In the genomic region with DNA sequence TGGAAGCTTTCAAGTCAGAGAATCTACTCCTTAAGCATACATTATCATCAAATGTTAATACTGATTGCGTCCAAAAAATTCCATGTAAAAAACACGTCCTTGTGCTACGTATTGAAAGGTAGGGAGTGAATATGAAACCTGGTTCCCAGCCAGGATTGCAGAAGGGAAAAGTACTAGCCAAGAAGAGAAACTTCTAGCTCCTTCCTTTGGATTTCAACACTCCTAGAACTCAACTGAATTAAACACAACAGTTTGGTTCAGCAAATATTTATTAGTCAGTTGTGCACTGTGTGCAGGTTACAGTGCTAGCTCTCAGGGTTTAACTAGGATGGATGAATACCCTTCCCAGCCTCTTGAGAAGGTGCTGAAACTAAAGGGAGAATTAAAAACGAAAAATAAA, we compare ENCODE assay signal across 25 cellular contexts. TPM values are rescaled to one million over a fixed set of nuclear protein-coding genes. Genes with fewer than 3 reads are reported as not detected.
A peak's percentile ranks its signal among the peaks of the same experiment; 100 is the strongest.
DNase-seq lines count a peak whose midpoint lies in the region; ATAC-seq and TF ChIP-seq lines count a peak whose summit lies in the region.
"Had no signal": no experiment of that assay in that cellular context is flagged by ENCODE, and none has a peak within 500 bp of the region (broad histone marks: within the 10 kb centered on the region; RNA-seq: fewer than 3 reads in every experiment).

No MANE protein-coding gene starts in this region.

- TF ChIP-seq POLR2A in IMR-90 (IDR thresholded peaks at IDR 0.05; ENCODE audit: low read depth, low read length): no peak
- TF ChIP-seq POLR2A in prostate gland (IDR thresholded peaks at IDR 0.05): no peak

- H3K4me3 Mint-ChIP-seq in MCF 10A (ENCODE audit: unreplicated experiment) (no peak overlapping the region), nephron progenitor cell (no peak overlapping the region)
- H3K4me3 Mint-ChIP-seq: activated naive CD8-positive, alpha-beta T cell; CD8-positive, alpha-beta memory T cell; HFFc6; IgD-negative memory B cell; natural killer cell treated with Interleukin-12 subunit alpha and Interleukin-12 subunit beta and Interleukin-15 and Interleukin-18, amount 100 ng/mL, for 72 hours had no signal

- H3K27me3 ChIP-seq in IMR-90 (ENCODE audit: control insufficient read depth, insufficient read depth, low read length) (peaks cover 10% of the 10 kb centered on the region), prostate gland (replicated peaks; ENCODE audit: insufficient read depth) (no peaks in the 10 kb centered on the region)
- H3K27me3 ChIP-seq: MG63, thyroid gland had no signal

- H3K23ac ChIP-seq in IMR-90 (ENCODE audit: low read depth, low read length): no peak overlapping the region

- intact Hi-C loops in IMR-90 (cut with micrococcal nuclease) (no loop called here), MCF 10A (cut with micrococcal nuclease) (no loop called here), prostate gland (cut with DNase I) (no loop called here)

- H3K4me1 Mint-ChIP-seq in MCF 10A (ENCODE audit: insufficient read depth, unreplicated experiment): peaks cover 5% of the 10 kb centered on the region
- peaks cover 2% of the 10 kb centered on the region for H3K4me1 Mint-ChIP-seq in nephron progenitor cell
- H3K4me1 Mint-ChIP-seq: IgD-negative memory B cell had no signal

- H3K56ac ChIP-seq in IMR-90 (ENCODE audit: extremely low read depth, insufficient read depth, low read length): no peak overlapping the region

- no peak overlapping the region; a peak in 2 of 4 replicates for H4K8ac ChIP-seq in IMR-90 (ENCODE audit: low read depth in 2 of 2, low read length in 2 of 2)

- H3K9me3 Mint-ChIP-seq in MCF 10A (ENCODE audit: unreplicated experiment): no peaks in the 10 kb centered on the region
- no peaks in the 10 kb centered on the region for H3K9me3 Mint-ChIP-seq in nephron progenitor cell
- H3K9me3 Mint-ChIP-seq: brain; CD8-positive, alpha-beta memory T cell; HFFc6; natural killer cell treated with Interleukin-12 subunit alpha and Interleukin-12 subunit beta and Interleukin-15 and Interleukin-18, amount 100 ng/mL, for 72 hours had no signal

- H2AK9ac ChIP-seq in IMR-90 (replicated peaks; ENCODE audit: low read depth, low read length, poor library complexity): no peak overlapping the region

- H3K4me1 ChIP-seq in IMR-90 (ENCODE audit: control insufficient read depth, insufficient read depth, low read length): peaks cover 12% of the 10 kb centered on the region; the same call in 1 of the 2 replicates
- H3K4me1 ChIP-seq in prostate gland (replicated peaks): peaks cover 7% of the 10 kb centered on the region
- H3K4me1 ChIP-seq: thyroid gland had no signal

- DNase-seq in IMR-90 (peak; percentile 22), MCF 10A (ENCODE audit: unreplicated experiment) (peak; percentile 68), fibroblast of pulmonary artery (ENCODE audit: low read depth) (peak; percentile 62), prostate gland (ENCODE audit: low spot score) (peak; percentile 67), nephron progenitor cell (no peak)
- DNase-seq: activated CD4-positive, alpha-beta T cell treated with anti-CD3 and anti-CD28 coated beads for 1 hour; CD8-positive, alpha-beta memory T cell; HFFc6; hypothalamus; kidney; MG63; NCI-H187; NCI-H446 treated with DMSO at 0.1 percent for 48 hours; NK-92 treated with Interleukin-12 subunit alpha and Interleukin-12 subunit beta, amount 100 ng/mL, for 24 hours; stimulated activated CD4-positive, alpha-beta T cell treated with anti-CD3 and anti-CD28 coated beads, Interleukin-12 subunit alpha, Interleukin-12 subunit beta, amount 100 ng/mL, for 4 hours; thyroid gland had no signal

- in situ Hi-C loops in IMR-90 (cut with MboI; ENCODE audit: low sequenced_read_pairs): no loop called here

- H4K5ac ChIP-seq in IMR-90 (ENCODE audit: low read depth, low read length): peak overlapping the region; percentile 39; the same call in 1 of the 2 replicates

- H3K4ac ChIP-seq in IMR-90 (ENCODE audit: low read depth, low read length): no peak overlapping the region

- no peaks in the 10 kb centered on the region for H3K79me1 ChIP-seq in IMR-90 (ENCODE audit: low read depth in 1 of 2, low read length in 2 of 2)

- no peak overlapping the region for H3K14ac ChIP-seq in IMR-90 (replicated peaks; ENCODE audit: low read depth, low read length)

- dilution Hi-C loops in IMR-90 (cut with HindIII; ENCODE audit: low sequenced_read_pairs, unreplicated experiment): no loop called here

- H3K36me3 Mint-ChIP-seq in MCF 10A (ENCODE audit: insufficient read depth, unreplicated experiment) (no peaks in the 10 kb centered on the region), nephron progenitor cell (ENCODE audit: low read depth) (no peaks in the 10 kb centered on the region)
- H3K36me3 Mint-ChIP-seq: activated naive CD8-positive, alpha-beta T cell; brain; CD8-positive, alpha-beta memory T cell; natural killer cell treated with Interleukin-12 subunit alpha and Interleukin-12 subunit beta and Interleukin-15 and Interleukin-18, amount 100 ng/mL, for 72 hours had no signal

- peak overlapping the region; percentile 52; the same call in 1 of the 2 replicates for H3K18ac ChIP-seq in IMR-90 (ENCODE audit: low read depth, low read length)

- H2AK5ac ChIP-seq in IMR-90 (ENCODE audit: low read depth, low read length): no peak overlapping the region

- H3K36me3 ChIP-seq in IMR-90 (ENCODE audit: control insufficient read depth, insufficient read depth, low read length) (no peaks in the 10 kb centered on the region), prostate gland (no peaks in the 10 kb centered on the region)
- H3K36me3 ChIP-seq: MG63, thyroid gland had no signal

- H2BK120ac ChIP-seq in IMR-90 (ENCODE audit: low read depth, low read length): no peak overlapping the region; the same call in 1 of the 2 replicates

- peaks cover 4% of the 10 kb centered on the region for H3K9me3 ChIP-seq in IMR-90 (ENCODE audit: control insufficient read depth, insufficient read depth, low read length)
- no peaks in the 10 kb centered on the region for H3K9me3 ChIP-seq in prostate gland
- H3K9me3 ChIP-seq: MG63, thyroid gland had no signal

- H3K27me3 Mint-ChIP-seq in MCF 10A (ENCODE audit: insufficient read depth, unreplicated experiment): no peaks in the 10 kb centered on the region
- H3K27me3 Mint-ChIP-seq in nephron progenitor cell (ENCODE audit: low read depth, poor library complexity): no peaks in the 10 kb centered on the region
- H3K27me3 Mint-ChIP-seq: brain, progenitor cell of endocrine pancreas had no signal

- peak overlapping the region; percentile 1; the same call in 1 of the 2 replicates for H3K4me2 ChIP-seq in IMR-90 (ENCODE audit: low read depth, low read length)

- H3K4me3 ChIP-seq in IMR-90 (ENCODE audit: insufficient read depth, low read depth, low read length) (no peak overlapping the region), fibroblast of pulmonary artery (replicated peaks; ENCODE audit: low read depth, low read length) (no peak overlapping the region), prostate gland (no peak overlapping the region)
- H3K4me3 ChIP-seq: MG63, thyroid gland had no signal

- POLR2A ChIA-PET in IMR-90 (lab: Charles Lee; ENCODE audit: unreplicated experiment): interaction anchor here (1.0 kb wide), 1 partner anchor 29 kb away, joined by 3 read pairs; no protein-coding TSS in a partner anchor
- POLR2A ChIA-PET in MCF 10A (lab: Yijun Ruan, JAX): interaction anchor here (0.6 to 2.0 kb wide), 6 partner anchors 9 to 68 kb away, joined by 3 to 7 read pairs (median 3); no protein-coding TSS in a partner anchor

- H2BK15ac ChIP-seq in IMR-90 (ENCODE audit: low read depth, low read length): peak overlapping the region; percentile 50; the same call in 1 of the 3 replicates

- peak; percentile 21; the same call in 1 of the 2 replicates for ATAC-seq in IMR-90 (ENCODE audit: low read depth)
- no peak for ATAC-seq in GM21423 (IDR thresholded peaks at IDR 0.05; ENCODE audit: unreplicated experiment)
- ATAC-seq in GM21381 (IDR thresholded peaks at IDR 0.05; ENCODE audit: unreplicated experiment): no peak
- ATAC-seq in GM21390 (IDR thresholded peaks at IDR 0.05; ENCODE audit: unreplicated experiment): no peak
- ATAC-seq: natural killer cell treated with Interleukin-12 subunit alpha and Interleukin-12 subunit beta and Interleukin-15 and Interleukin-18, amount 100 ng/mL, for 72 hours had no signal

- H3K9me1 ChIP-seq in IMR-90 (ENCODE audit: insufficient read depth, low read length): no peaks in the 10 kb centered on the region

- BruUV-seq in IMR-90 (replicated peaks; lab: Mats Ljungman, UMichigan) (no TSS peak), MCF 10A (replicated peaks; lab: Mats Ljungman, UMichigan) (no TSS peak)

- no peak overlapping the region for H3K9ac ChIP-seq in IMR-90 (ENCODE audit: low read depth, low read length)

- H2BK5ac ChIP-seq in IMR-90 (ENCODE audit: low read depth, low read length, poor library complexity, severe bottlenecking): no peak overlapping the region

- WGBS in IMR-90 (ENCODE audit: extremely low coverage in 2 of 2, insufficient read length in 1 of 2), 2 experiments: no CpG with 5 or more reads among the region's 4 CpGs
- 17% methylated on average over 4 of the region's 4 CpGs for WGBS in prostate gland

- CTCF ChIA-PET in IMR-90 (lab: Yijun Ruan, JAX) (no interaction called here), MCF 10A (lab: Yijun Ruan, JAX) (interaction anchor here (0.6 to 1.0 kb wide), 4 partner anchors 99 to 128 kb away, joined by 3 to 5 read pairs (median 4); no protein-coding TSS in a partner anchor)

- no peaks in the 10 kb centered on the region for H4K20me1 ChIP-seq in IMR-90 (ENCODE audit: insufficient read depth, low read length)

- no peak overlapping the region; the same call in 1 of the 2 replicates for H2BK20ac ChIP-seq in IMR-90 (ENCODE audit: low read depth, low read length)

- H3K27ac Mint-ChIP-seq in MCF 10A (ENCODE audit: low read depth, unreplicated experiment): no peak overlapping the region
- no peak overlapping the region for H3K27ac Mint-ChIP-seq in nephron progenitor cell
- H3K27ac Mint-ChIP-seq: activated naive CD8-positive, alpha-beta T cell; CD8-positive, alpha-beta memory T cell; HFFc6; natural killer cell treated with Interleukin-12 subunit alpha and Interleukin-12 subunit beta and Interleukin-15 and Interleukin-18, amount 100 ng/mL, for 72 hours; progenitor cell of endocrine pancreas had no signal

- H4K91ac ChIP-seq in IMR-90 (ENCODE audit: insufficient read depth, low read depth, low read length): peak overlapping the region; percentile 5; the same call in 1 of the 2 replicates

- no peak for TF ChIP-seq RAD21 in IMR-90 (IDR thresholded peaks at IDR 0.05; ENCODE audit: low read length)

- no peak overlapping the region for H2AFZ ChIP-seq in IMR-90 (replicated peaks; ENCODE audit: low read length, poor library complexity)

- TF ChIP-seq CTCF in IMR-90 (conservative IDR thresholded peaks at IDR 0.05; ENCODE audit: low read depth, low read length): no peak
- TF ChIP-seq CTCF in MCF 10A (IDR thresholded peaks at IDR 0.05; ENCODE audit: unreplicated experiment): no peak
- no peak for TF ChIP-seq CTCF in fibroblast of pulmonary artery (IDR thresholded peaks at IDR 0.05; ENCODE audit: low read length, missing control alignments)
- no peak for TF ChIP-seq CTCF in prostate gland (IDR thresholded peaks at IDR 0.05)
- TF ChIP-seq CTCF in nephron progenitor cell (IDR thresholded peaks at IDR 0.05): no peak

- H3K27ac ChIP-seq in IMR-90 (ENCODE audit: insufficient read depth, low read length) (no peak overlapping the region), prostate gland (peak overlapping the region; percentile 64 to 76)
- H3K27ac ChIP-seq: HL-60 had no signal

RNA-seq across cellular contexts. Expression of a gene that starts 33.9 kb away (rescaled TPM):
- total RNA-seq in IMR-90 (2012; rRNA removed) (373 and 464 TPM in 2 replicates), MCF 10A (2022) (77.3 and 93.2 TPM in 2 replicates), prostate gland (100 to 1,000 TPM; 132 to 250 TPM)
- polyA plus RNA-seq in IMR-90 (2012; rRNA removed): 550 and 574 TPM in 2 replicates
- polyA plus RNA-seq in IMR-90 (2012; cell fraction: cytosol; rRNA removed): 533 and 781 TPM in 2 replicates
- polyA plus RNA-seq in IMR-90 (2012; cell fraction: nucleus; rRNA removed; ENCODE audit: low replicate concordance): 291 and 300 TPM in 2 replicates
